1 cellular context compared by ENCODE assay signal in genomic region chr11:127651888-127652221, GRCh38.
TF ChIP-seq lines count a peak whose summit lies in the region.

No MANE protein-coding gene starts in this region.

TF ChIP-seq in GM12878, 131 proteins besides CTCF, POLR2A, EP300 and RAD21 (continued from another document):
- TF ChIP-seq, protein P1, sequence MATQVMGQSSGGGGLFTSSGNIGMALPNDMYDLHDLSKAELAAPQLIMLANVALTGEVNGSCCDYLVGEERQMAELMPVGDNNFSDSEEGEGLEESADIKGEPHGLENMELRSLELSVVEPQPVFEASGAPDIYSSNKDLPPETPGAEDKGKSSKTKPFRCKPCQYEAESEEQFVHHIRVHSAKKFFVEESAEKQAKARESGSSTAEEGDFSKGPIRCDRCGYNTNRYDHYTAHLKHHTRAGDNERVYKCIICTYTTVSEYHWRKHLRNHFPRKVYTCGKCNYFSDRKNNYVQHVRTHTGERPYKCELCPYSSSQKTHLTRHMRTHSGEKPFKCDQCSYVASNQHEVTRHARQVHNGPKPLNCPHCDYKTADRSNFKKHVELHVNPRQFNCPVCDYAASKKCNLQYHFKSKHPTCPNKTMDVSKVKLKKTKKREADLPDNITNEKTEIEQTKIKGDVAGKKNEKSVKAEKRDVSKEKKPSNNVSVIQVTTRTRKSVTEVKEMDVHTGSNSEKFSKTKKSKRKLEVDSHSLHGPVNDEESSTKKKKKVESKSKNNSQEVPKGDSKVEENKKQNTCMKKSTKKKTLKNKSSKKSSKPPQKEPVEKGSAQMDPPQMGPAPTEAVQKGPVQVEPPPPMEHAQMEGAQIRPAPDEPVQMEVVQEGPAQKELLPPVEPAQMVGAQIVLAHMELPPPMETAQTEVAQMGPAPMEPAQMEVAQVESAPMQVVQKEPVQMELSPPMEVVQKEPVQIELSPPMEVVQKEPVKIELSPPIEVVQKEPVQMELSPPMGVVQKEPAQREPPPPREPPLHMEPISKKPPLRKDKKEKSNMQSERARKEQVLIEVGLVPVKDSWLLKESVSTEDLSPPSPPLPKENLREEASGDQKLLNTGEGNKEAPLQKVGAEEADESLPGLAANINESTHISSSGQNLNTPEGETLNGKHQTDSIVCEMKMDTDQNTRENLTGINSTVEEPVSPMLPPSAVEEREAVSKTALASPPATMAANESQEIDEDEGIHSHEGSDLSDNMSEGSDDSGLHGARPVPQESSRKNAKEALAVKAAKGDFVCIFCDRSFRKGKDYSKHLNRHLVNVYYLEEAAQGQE (IDR thresholded peaks at IDR 0.05; ENCODE audit: low read depth, low read length): no peak
- TF ChIP-seq IRF3 (IDR thresholded peaks at IDR 0.05): no peak
- TF ChIP-seq TCF12 (IDR thresholded peaks at IDR 0.05; ENCODE audit: low read depth, low read length): no peak
- TF ChIP-seq ZNF207 (IDR thresholded peaks at IDR 0.05; ENCODE audit: borderline replicate concordance): no peak
- no peak for TF ChIP-seq SMARCA5 (IDR thresholded peaks at IDR 0.05)
